8 cellular contexts compared by ENCODE assay signal in genomic region chr3:169966086-169966950, GRCh38. TPM values are rescaled to one million over a fixed set of nuclear protein-coding genes. Genes with fewer than 3 reads are reported as not detected.
DNase-seq lines count a peak whose midpoint lies in the region; ATAC-seq and TF ChIP-seq lines count a peak whose summit lies in the region.

TSS of gene SEC62 (plus strand) at chr3:169966807. CDS start at chr3:169966823, 16 bp downstream.

- H3K4me3 ChIP-seq in CD4-positive, alpha-beta memory T cell (ENCODE audit: low read length in 2 of 2), result peak within 1 kb of the TSS; percentile 83 to 97
- H3K4me3 ChIP-seq in lower lobe of right lung, result peak within 1 kb of the TSS; percentile 82

- H3K4me1 Mint-ChIP-seq in CD4-positive, alpha-beta memory T cell, result peaks cover 47 to 69% (median 59%) of the 10 kb centered on the region in 4 donors
- peaks cover 40% of the 10 kb centered on the region for H3K4me1 Mint-ChIP-seq in activated CD4-positive, alpha-beta memory T cell treated with anti-CD3 and anti-CD28 coated beads, Interleukin-2, amount 10 ng/mL, durations not matched to agents 7 days and 5 days

- peak within 1 kb of the TSS; percentile 90 to 100 (median 96) for H3K4me3 Mint-ChIP-seq in CD4-positive, alpha-beta memory T cell
- H3K4me3 Mint-ChIP-seq in activated CD4-positive, alpha-beta memory T cell treated with anti-CD3 and anti-CD28 coated beads, Interleukin-2, amount 10 ng/mL, durations not matched to agents 7 days and 5 days, result peak within 1 kb of the TSS; percentile 85

- intact Hi-C loops in CD4-positive, alpha-beta memory T cell (cut with micrococcal nuclease), result loop anchor here (1.0 to 10.0 kb wide), 10 partner anchors 72 to 942 kb away; partner anchors contain the start of genes EIF5A2, MYNN, PHC3 and PRKCI
- intact Hi-C loops in lower lobe of right lung (cut with DNase I), result no loop called here

- no peaks in the 10 kb centered on the region for H3K9me3 ChIP-seq in CD4-positive, alpha-beta memory T cell (ENCODE audit: control insufficient read depth in 1 of 2, low read length in 2 of 2)
- no peaks in the 10 kb centered on the region for H3K9me3 ChIP-seq in lower lobe of right lung

- POLR2A ChIA-PET in CD4-positive, alpha-beta memory T cell (lab: Charles Lee; ENCODE audit: partially characterized antibody), result interaction anchor here (0.6 to 3.5 kb wide), 33 partner anchors 12 to 1493 kb away, joined by 3 to 60 read pairs (median 5); partner anchors contain the start of genes ACTRT3, LRRC34, LRRIQ4 and MYNN
- POLR2A ChIA-PET in activated CD4-positive, alpha-beta memory T cell treated with anti-CD3 and anti-CD28 coated beads, Interleukin-2, amount 10 ng/mL, durations not matched to agents 7 days and 5 days (lab: Charles Lee), result interaction anchor here (0.7 to 2.9 kb wide), 17 partner anchors 9 to 390 kb away, joined by 3 to 36 read pairs (median 5); partner anchors contain the start of genes ACTRT3, LRRC34, LRRIQ4 and MYNN

- peaks cover 0 to 4% (median 0%) of the 10 kb centered on the region in 8 donors for H3K9me3 Mint-ChIP-seq in CD4-positive, alpha-beta memory T cell
- H3K9me3 Mint-ChIP-seq in activated CD4-positive, alpha-beta memory T cell treated with anti-CD3 and anti-CD28 coated beads, Interleukin-2, amount 10 ng/mL, durations not matched to agents 7 days and 5 days, result no peaks in the 10 kb centered on the region

- DNase-seq in CD4-positive, alpha-beta memory T cell, result peak; percentile 95 to 96 (median 95)
- peak; percentile 95 for DNase-seq in HK-2 (ENCODE audit: unreplicated experiment)
- DNase-seq in NCI-H82 treated with DMSO at 0.1 percent for 48 hours (lab: John Stamatoyannopoulos, UW; ENCODE audit: unreplicated experiment), result peak; percentile 77
- DNase-seq in activated CD4-positive, alpha-beta memory T cell treated with anti-CD3 and anti-CD28 coated beads, Interleukin-2, amount 10 ng/mL, durations not matched to agents 7 days and 5 days, result peak; percentile 92
- peak; percentile 98 for DNase-seq in ecto neural progenitor cell (ENCODE audit: low spot score)
- peak; percentile 96 for DNase-seq in lower lobe of right lung
- peak; percentile 92 to 95 (median 93) for DNase-seq in stimulated activated CD4-positive, alpha-beta T cell treated with anti-CD3 and anti-CD28 coated beads, TNF-alpha, amount 100 ng/mL, for 24 hours (ENCODE audit: low read depth in 3 of 3)

- peaks cover 53% of the 10 kb centered on the region for H3K4me1 ChIP-seq in CD4-positive, alpha-beta memory T cell (ENCODE audit: insufficient read depth, low read length)
- H3K4me1 ChIP-seq in lower lobe of right lung, result peaks cover 41% of the 10 kb centered on the region

- no peaks in the 10 kb centered on the region for H3K36me3 ChIP-seq in CD4-positive, alpha-beta memory T cell (ENCODE audit: insufficient read depth, low read length)
- H3K36me3 ChIP-seq in lower lobe of right lung, result peaks cover 10% of the 10 kb centered on the region

- H3K27ac ChIP-seq in CD4-positive, alpha-beta memory T cell (ENCODE audit: low read depth, low read length), result peak within 1 kb of the TSS; percentile 95
- peak within 1 kb of the TSS; percentile 95 for H3K27ac ChIP-seq in lower lobe of right lung

- no peaks in the 10 kb centered on the region for H3K27me3 ChIP-seq in CD4-positive, alpha-beta memory T cell (ENCODE audit: insufficient read depth, low read length)
- no peaks in the 10 kb centered on the region for H3K27me3 ChIP-seq in lower lobe of right lung (ENCODE audit: low read depth)

- ATAC-seq in GM19452 (IDR thresholded peaks at IDR 0.05; ENCODE audit: unreplicated experiment), result peak; percentile 94
- ATAC-seq in lower lobe of right lung, result peak; percentile 98 to 99

- CTCF ChIA-PET in CD4-positive, alpha-beta memory T cell (lab: Charles Lee; ENCODE audit: partially characterized antibody), result interaction anchor here (0.6 to 2.4 kb wide), 15 partner anchors 11 to 446 kb away, joined by 3 to 12 read pairs (median 3); partner anchors contain the start of genes LRRC34, LRRIQ4 and TERC
- CTCF ChIA-PET in activated CD4-positive, alpha-beta memory T cell treated with anti-CD3 and anti-CD28 coated beads, Interleukin-2, amount 10 ng/mL, durations not matched to agents 7 days and 5 days (lab: Charles Lee), result interaction anchor here (0.5 to 3.7 kb wide), 13 partner anchors 11 to 414 kb away, joined by 3 to 16 read pairs (median 3); partner anchors contain the start of genes LRRC34 and LRRIQ4

- H3K36me3 Mint-ChIP-seq in CD4-positive, alpha-beta memory T cell, result peaks cover 0 to 19% of the 10 kb centered on the region in 2 donors
- peaks cover 8% of the 10 kb centered on the region for H3K36me3 Mint-ChIP-seq in activated CD4-positive, alpha-beta memory T cell treated with anti-CD3 and anti-CD28 coated beads, Interleukin-2, amount 10 ng/mL, durations not matched to agents 7 days and 5 days (ENCODE audit: low read depth)

- no peaks in the 10 kb centered on the region for H3K27me3 Mint-ChIP-seq in CD4-positive, alpha-beta memory T cell
- no peaks in the 10 kb centered on the region for H3K27me3 Mint-ChIP-seq in activated CD4-positive, alpha-beta memory T cell treated with anti-CD3 and anti-CD28 coated beads, Interleukin-2, amount 10 ng/mL, durations not matched to agents 7 days and 5 days

- peak; percentile 45 for TF ChIP-seq CTCF in lower lobe of right lung (IDR thresholded peaks at IDR 0.05)

- peak within 1 kb of the TSS; percentile 98 to 100 (median 99) for H3K27ac Mint-ChIP-seq in CD4-positive, alpha-beta memory T cell
- H3K27ac Mint-ChIP-seq in activated CD4-positive, alpha-beta memory T cell treated with anti-CD3 and anti-CD28 coated beads, Interleukin-2, amount 10 ng/mL, durations not matched to agents 7 days and 5 days, result peak within 1 kb of the TSS; percentile 92

RNA-seq across cellular contexts. Expression of gene SEC62, which starts in this region (rescaled TPM):
- total RNA-seq in CD4-positive, alpha-beta memory T cell, result 100 to 1,000 TPM; 127 to 136 TPM
- 100 to 1,000 TPM; 153 to 180 TPM for polyA plus RNA-seq in CD4-positive, alpha-beta memory T cell
- 10 to 100 TPM; 53.7 to 57.9 TPM for total RNA-seq in activated CD4-positive, alpha-beta memory T cell treated with anti-CD3 and anti-CD28 coated beads, Interleukin-2, amount 10 ng/mL, durations not matched to agents 7 days and 5 days
- 153 TPM for total RNA-seq in lower lobe of right lung

Comparison
In these comparisons a context has a peak if more than half of its experiments do, and no peak if none do; other contexts are left out.
1. Peak in every context shown above with its lines: DNase-seq, ATAC-seq, H3K4me3 ChIP-seq and H3K27ac ChIP-seq.